ENCODE assay signal across 12 cellular contexts in genomic region chr12:32536000-32536345, GRCh38.
DNase-seq lines count a peak whose midpoint lies in the region; ATAC-seq and TF ChIP-seq lines count a peak whose summit lies in the region.
"Had no signal": no experiment of that assay in that cellular context is flagged by ENCODE, and none has a peak within 500 bp of the region (broad histone marks: within the 10 kb centered on the region; RNA-seq: fewer than 3 reads in every experiment).

No MANE protein-coding gene starts in this region.

- ATAC-seq in HG03175 (IDR thresholded peaks at IDR 0.05; ENCODE audit: unreplicated experiment): no peak
- no peak for ATAC-seq in GM19463 (IDR thresholded peaks at IDR 0.05; ENCODE audit: unreplicated experiment)
- no peak for ATAC-seq in GM21447 (IDR thresholded peaks at IDR 0.05; ENCODE audit: unreplicated experiment)

- H3K4me1 ChIP-seq in skeletal muscle satellite cell (ENCODE audit: control insufficient read depth, insufficient read depth, low read length): peaks cover 33% of the 10 kb centered on the region

- DNase-seq in BJ (ENCODE audit: low read depth) (no peak), fibroblast of pulmonary artery (ENCODE audit: low read depth) (no peak)
- DNase-seq in activated CD8-positive, alpha-beta memory T cell treated with anti-CD3 and anti-CD28 coated beads, Interleukin-2, amount 50 U/mL, for 48 hours: no peak
- DNase-seq: activated T-cell treated with anti-CD3 and anti-CD28 coated beads for 4 hours; GOT3; stimulated activated CD4-positive, alpha-beta T cell treated with anti-CD3 and anti-CD28 coated beads, Interleukin-12 subunit alpha, Interleukin-12 subunit beta, amount 100 ng/mL, for 4 hours had no signal

- H3K4me3 ChIP-seq in BJ (ENCODE audit: low read depth, low read length) (peak overlapping the region; percentile 52), WI38 (ENCODE audit: low read depth, low read length) (peak overlapping the region; percentile 63), fibroblast of pulmonary artery (replicated peaks; ENCODE audit: low read depth, low read length) (peak overlapping the region; percentile 60), skeletal muscle satellite cell (ENCODE audit: low read length) (peak overlapping the region; percentile 75)

- CTCF ChIA-PET in BJ (lab: Yijun Ruan, JAX): no interaction called here

- POLR2A ChIA-PET in BJ (lab: Charles Lee): interaction anchor here (0.6 to 0.9 kb wide), 2 partner anchors 9 to 58 kb away, joined by 3 to 7 read pairs; no protein-coding TSS in a partner anchor

- no peaks in the 10 kb centered on the region for H3K27me3 ChIP-seq in BJ (ENCODE audit: control insufficient read depth, insufficient read depth, low read length)
- H3K27me3 ChIP-seq in skeletal muscle satellite cell (ENCODE audit: control insufficient read depth, insufficient read depth, low read length): no peaks in the 10 kb centered on the region
- H3K27me3 ChIP-seq: BE2C had no signal

- TF ChIP-seq CTCF in BJ (IDR thresholded peaks at IDR 0.05; ENCODE audit: insufficient read depth, low read depth, low read length): no peak
- TF ChIP-seq CTCF in WI38 (IDR thresholded peaks at IDR 0.05; ENCODE audit: low read depth, low read length): no peak
- TF ChIP-seq CTCF in fibroblast of pulmonary artery (IDR thresholded peaks at IDR 0.05; ENCODE audit: low read length, missing control alignments): no peak

- H3K36me3 ChIP-seq in BJ (ENCODE audit: control insufficient read depth, insufficient read depth, low read length): no peaks in the 10 kb centered on the region
- peaks cover 3% of the 10 kb centered on the region for H3K36me3 ChIP-seq in skeletal muscle satellite cell (ENCODE audit: insufficient read depth, low read length)
- H3K36me3 ChIP-seq: BE2C had no signal

- no peaks in the 10 kb centered on the region for H3K9me3 ChIP-seq in skeletal muscle satellite cell (replicated peaks; ENCODE audit: low read length)
- H3K9me3 ChIP-seq: BE2C had no signal

- H3K4me2 ChIP-seq in skeletal muscle satellite cell (ENCODE audit: low read length): peak overlapping the region; percentile 83

- H3K9ac ChIP-seq in skeletal muscle satellite cell (ENCODE audit: low read depth, low read length): peak overlapping the region; percentile 95
